8 cellular contexts compared by ENCODE assay signal in the genomic region with DNA sequence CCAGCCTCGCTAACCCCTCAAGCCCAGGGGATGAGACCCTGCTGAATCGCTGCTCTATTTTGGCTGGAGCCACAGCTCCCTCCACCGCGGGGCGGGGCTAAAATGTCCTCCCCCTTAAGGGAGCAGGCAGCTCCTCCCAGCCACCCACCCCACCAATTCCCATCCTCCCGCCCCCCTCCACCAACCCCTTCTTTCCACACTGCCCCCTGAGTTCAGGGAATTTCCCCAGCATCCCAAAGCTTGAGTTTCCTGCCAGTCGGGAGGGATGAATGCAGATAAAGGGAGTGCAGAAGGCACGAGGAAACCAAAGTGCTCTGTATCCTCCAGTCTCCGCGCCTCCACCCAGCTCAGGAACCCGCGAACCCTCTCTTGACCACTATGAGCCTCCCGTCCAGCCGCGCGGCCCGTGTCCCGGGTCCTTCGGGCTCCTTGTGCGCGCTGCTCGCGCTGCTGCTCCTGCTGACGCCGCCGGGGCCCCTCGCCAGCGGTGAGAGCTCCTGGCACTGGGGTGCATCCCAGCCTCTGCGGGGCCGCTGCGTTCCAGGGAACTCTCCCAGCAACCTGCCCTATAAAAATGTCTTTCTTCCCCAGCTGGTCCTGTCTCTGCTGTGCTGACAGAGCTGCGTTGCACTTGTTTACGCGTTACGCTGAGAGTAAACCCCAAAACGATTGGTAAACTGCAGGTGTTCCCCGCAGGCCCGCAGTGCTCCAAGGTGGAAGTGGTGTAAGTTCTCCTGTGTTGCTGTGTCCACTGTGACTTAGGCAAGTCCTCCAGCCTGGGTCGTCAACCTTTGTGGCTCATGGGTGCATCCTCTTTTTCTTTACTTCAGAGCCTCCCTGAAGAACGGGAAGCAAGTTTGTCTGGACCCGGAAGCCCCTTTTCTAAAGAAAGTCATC. TPM values are rescaled to one million over a fixed set of nuclear protein-coding genes. Genes with fewer than 3 reads are reported as not detected.
DNase-seq lines count a peak whose midpoint lies in the region; ATAC-seq and TF ChIP-seq lines count a peak whose summit lies in the region.

A gene (plus strand): TSS at position 306 of the 897 bp plus-strand sequence. CDS start 73 bp downstream, at position 379.

- H3K36me3 ChIP-seq in GM23248 (ENCODE audit: low read depth), result no peaks in the 10 kb centered on the region
- no peaks in the 10 kb centered on the region for H3K36me3 ChIP-seq in right atrium auricular region

- H3K4me3 ChIP-seq in GM23248 (peak within 1 kb of the TSS; percentile 72), right atrium auricular region (peak within 1 kb of the TSS; percentile 23 to 42)

- H3K27me3 ChIP-seq in GM23248 (replicated peaks; ENCODE audit: insufficient read depth) (no peaks in the 10 kb centered on the region), right atrium auricular region (no peaks in the 10 kb centered on the region)

- H3K4me1 ChIP-seq in GM23248 (ENCODE audit: insufficient read depth), result peaks cover 36% of the 10 kb centered on the region
- H3K4me1 ChIP-seq in right atrium auricular region, result peaks cover 0 to 4% of the 10 kb centered on the region in 2 donors

- H3K27ac ChIP-seq in GM23248 (no peak within 1 kb of the TSS), VCaP (peak within 1 kb of the TSS; percentile 84; the same call in 1 of the 2 replicates), right atrium auricular region (no peak within 1 kb of the TSS)

- H3K4me2 ChIP-seq in GM23248 (ENCODE audit: unreplicated experiment), result peak within 1 kb of the TSS; percentile 80

- H2AFZ ChIP-seq in GM23248, result peak within 1 kb of the TSS; percentile 78

- peaks cover 29% of the 10 kb centered on the region for H3F3A ChIP-seq in GM23248 (ENCODE audit: insufficient read depth)

- peak; percentile 63 for DNase-seq in GM23248
- DNase-seq in right atrium auricular region (ENCODE audit: low spot score), result no peak
- DNase-seq in renal cortical epithelial cell (ENCODE audit: low read depth), result no peak
- DNase-seq in activated T-cell treated with anti-CD3 and anti-CD28 coated beads, Interleukin-2, amount 50 U/mL, for 1 hour, result no peak
- no peak for DNase-seq in OCI-M2 (lab: John Stamatoyannopoulos, UW; ENCODE audit: unreplicated experiment)

- H3K9me3 ChIP-seq in GM23248 (ENCODE audit: low read depth), result no peaks in the 10 kb centered on the region
- no peaks in the 10 kb centered on the region for H3K9me3 ChIP-seq in right atrium auricular region

- peak within 1 kb of the TSS; percentile 40; the same call in 1 of the 2 replicates for H3K9ac ChIP-seq in GM23248

- no peaks in the 10 kb centered on the region for H3K9me2 ChIP-seq in GM23248 (ENCODE audit: insufficient read depth)

- 9 to 10% methylated on average over 40 to 41 of the region's 41 CpGs for WGBS in GM23248 (ENCODE audit: low coverage in 1 of 2, low lambda C conversion rate in 2 of 2, missing lambda C conversion rate in 2 of 2), 2 experiments

- no peaks in the 10 kb centered on the region for H4K20me1 ChIP-seq in GM23248 (ENCODE audit: insufficient read depth)

- in situ Hi-C loops in GM23248 (cut with MboI), result no loop called here

- ATAC-seq in HG02840 (IDR thresholded peaks at IDR 0.05; ENCODE audit: low FRiP score, unreplicated experiment) (no peak), HG02678 (IDR thresholded peaks at IDR 0.05; ENCODE audit: unreplicated experiment) (no peak)

- H3K79me2 ChIP-seq in GM23248 (ENCODE audit: insufficient read depth), result no peaks in the 10 kb centered on the region

- TF ChIP-seq CTCF in VCaP (conservative IDR thresholded peaks at IDR 0.05) (no peak), right atrium auricular region (IDR thresholded peaks at IDR 0.05) (no peak)

RNA-seq across cellular contexts. Expression of the gene that starts here (rescaled TPM):
- total RNA-seq in GM23248 (2014; rRNA removed; shearing (Covaris generic)), result 8.1 and 13.5 TPM in 2 replicates
- polyA plus RNA-seq in GM23248 (2016; fragmentation: Nextera tagmentation; extraction: Ambion mirVana), result 16.3 and 17.9 TPM in 2 replicates
- total RNA-seq in right atrium auricular region (1 to 10 TPM in 1 of 2 donors, under 1 TPM in 1; 0.44 to 2.4 TPM), renal cortical epithelial cell (139 and 159 TPM in 2 replicates)
